9 cellular contexts compared by ENCODE assay signal in the genomic region with DNA sequence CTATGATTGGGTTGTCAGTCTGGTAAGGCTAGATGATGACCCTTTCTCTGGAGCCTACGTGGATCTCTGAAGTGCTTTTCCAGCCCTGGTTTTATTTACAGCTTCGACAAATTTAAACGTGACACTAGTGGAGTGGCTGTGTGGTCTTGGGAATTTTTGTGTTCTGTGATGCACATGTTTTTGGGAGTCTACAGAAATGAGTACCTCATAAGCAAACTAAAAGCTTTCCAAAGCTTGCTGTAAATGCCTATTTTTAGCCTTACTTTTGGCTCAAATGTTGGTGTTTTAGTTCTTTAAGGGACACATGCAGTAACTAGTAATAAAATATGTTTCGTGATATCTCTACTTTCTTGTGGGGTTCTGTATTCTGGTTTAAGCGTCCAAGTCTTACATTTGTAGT. TPM values are rescaled to one million over a fixed set of nuclear protein-coding genes. Genes with fewer than 3 reads are reported as not detected.
A peak's percentile ranks its signal among the peaks of the same experiment; 100 is the strongest.
DNase-seq lines count a peak whose midpoint lies in the region; ATAC-seq and TF ChIP-seq lines count a peak whose summit lies in the region.
"Had no signal": no experiment of that assay in that cellular context is flagged by ENCODE, and none has a peak within 500 bp of the region (broad histone marks: within the 10 kb centered on the region; RNA-seq: fewer than 3 reads in every experiment).

No MANE protein-coding gene starts in this region.

- H3K27me3 ChIP-seq in BLaER1 treated with 17β-estradiol and CSF1 and Interleukin-3, amounts not matched to agents 10 nM and 100 nM, result no peaks in the 10 kb centered on the region
- H3K27me3 ChIP-seq in Loucy (ENCODE audit: insufficient read depth, low read length, poor library complexity, severe bottlenecking) (peaks cover 4% of the 10 kb centered on the region), dorsolateral prefrontal cortex (no peaks in the 10 kb centered on the region)

- H3K9me2 ChIP-seq in Loucy (replicated peaks; ENCODE audit: low read depth, low read length), result no peaks in the 10 kb centered on the region

- intact Hi-C loops in dorsolateral prefrontal cortex (cut with DNase I), result loop anchor here (5.0 to 10.0 kb wide), 5 partner anchors 54 to 314 kb away; a partner anchor contains a TSS

- H2AFZ ChIP-seq in Loucy (ENCODE audit: low read length), result no peak overlapping the region

- H3K79me2 ChIP-seq in Loucy (ENCODE audit: insufficient read depth, low read length), result peaks cover 87% of the 10 kb centered on the region

- H3K4me3 ChIP-seq in BLaER1 treated with 17β-estradiol and CSF1 and Interleukin-3, amounts not matched to agents 10 nM and 100 nM, result peak overlapping the region; percentile 36 to 100 (median 53)
- H3K4me3 ChIP-seq in Loucy (ENCODE audit: low read length, poor library complexity, severe bottlenecking) (peak overlapping the region; percentile 77), dorsolateral prefrontal cortex (peak overlapping the region in 53 of 59 donors; percentile 3 to 99 (median 86))

- H3K9ac ChIP-seq in BLaER1 treated with 17β-estradiol and CSF1 and Interleukin-3, amounts not matched to agents 10 nM and 100 nM, result peak overlapping the region; percentile 42 to 75 (median 63); a peak in 19 of 22 replicates
- peak overlapping the region; percentile 64 for H3K9ac ChIP-seq in Loucy (ENCODE audit: low read depth, low read length, poor library complexity, severe bottlenecking)

- H3K27ac ChIP-seq in BLaER1 treated with 17β-estradiol and CSF1 and Interleukin-3, amounts not matched to agents 10 nM and 100 nM, result peak overlapping the region in 4 of 11 experiments; percentile 14 to 46 (median 42); a peak in 3 of 22 replicates
- peak overlapping the region in 28 of 59 donors; percentile 10 to 58 (median 34) for H3K27ac ChIP-seq in dorsolateral prefrontal cortex

- peaks cover 66% of the 10 kb centered on the region for H3K4me1 Mint-ChIP-seq in neural crest cell

- TF ChIP-seq CTCF in Loucy (conservative IDR thresholded peaks at IDR 0.05; ENCODE audit: low read length) (no peak), dorsolateral prefrontal cortex (IDR thresholded peaks at IDR 0.05 in 54 of 56, conservative IDR thresholded peaks at IDR 0.05 in 2 of 56; ENCODE audit: low read depth in 1 of 56, partially characterized antibody in 56 of 56) (no peak), neural crest cell (conservative IDR thresholded peaks at IDR 0.05) (no peak)

- H3K9me3 ChIP-seq in BLaER1 treated with 17β-estradiol and CSF1 and Interleukin-3, amounts not matched to agents 10 nM and 100 nM (replicated peaks in 1 of 11), result no peaks in the 10 kb centered on the region
- no peaks in the 10 kb centered on the region for H3K9me3 ChIP-seq in Loucy (ENCODE audit: insufficient read depth, low read depth, low read length)

- peaks cover 2% of the 10 kb centered on the region for H3K27me3 Mint-ChIP-seq in neural crest cell (ENCODE audit: low read depth)

- no peak overlapping the region for H3K27ac Mint-ChIP-seq in neural crest cell (ENCODE audit: unreplicated experiment)

- peaks cover 51 to 66% (median 60%) of the 10 kb centered on the region in 10 experiments for H3K4me1 ChIP-seq in BLaER1 treated with 17β-estradiol and CSF1 and Interleukin-3, amounts not matched to agents 10 nM and 100 nM
- H3K4me1 ChIP-seq in Loucy (ENCODE audit: insufficient read depth, low read length, poor library complexity, severe bottlenecking), result peaks cover 25% of the 10 kb centered on the region

- H3K4me2 ChIP-seq in BLaER1 treated with 17β-estradiol and CSF1 and Interleukin-3, amounts not matched to agents 10 nM and 100 nM, result peak overlapping the region; percentile 78 to 97 (median 91)
- H3K4me2 ChIP-seq in Loucy (ENCODE audit: low read depth, low read length, poor library complexity, severe bottlenecking), result peak overlapping the region; percentile 96

- ATAC-seq in GM19351 (IDR thresholded peaks at IDR 0.05; ENCODE audit: unreplicated experiment), result no peak

- no peaks in the 10 kb centered on the region for H3F3A ChIP-seq in Loucy (ENCODE audit: low read depth)

- DNase-seq in dorsolateral prefrontal cortex (no peak), neural crest cell (ENCODE audit: low read depth, low spot score) (no peak), mesenteric fat pad (ENCODE audit: low spot score) (no peak), NAMALWA (ENCODE audit: low spot score) (no peak), iPS-NIHi11 (ENCODE audit: low spot score) (no peak)
- DNase-seq: NCI-H1092 had no signal

- H3K9me3 Mint-ChIP-seq in neural crest cell, result no peaks in the 10 kb centered on the region

- H4K20me1 ChIP-seq in BLaER1 treated with 17β-estradiol and CSF1 and Interleukin-3, amounts not matched to agents 10 nM and 100 nM, result peaks cover 64 to 79% (median 70%) of the 10 kb centered on the region in 11 experiments
- H4K20me1 ChIP-seq in Loucy (ENCODE audit: insufficient read depth, low read length, poor library complexity, severe bottlenecking), result peaks cover 64% of the 10 kb centered on the region

- H3K36me3 Mint-ChIP-seq in neural crest cell (ENCODE audit: low read depth), result no peaks in the 10 kb centered on the region

- H3K36me3 ChIP-seq in BLaER1 treated with 17β-estradiol and CSF1 and Interleukin-3, amounts not matched to agents 10 nM and 100 nM, result peaks cover 0 to 26% (median 13%) of the 10 kb centered on the region in 11 experiments; a peak in 12 of 22 replicates
- no peaks in the 10 kb centered on the region for H3K36me3 ChIP-seq in Loucy (ENCODE audit: insufficient read depth, low read length)

- H3K4me3 Mint-ChIP-seq in neural crest cell, result peak overlapping the region; percentile 95

RNA-seq across cellular contexts. Expression of a gene that starts 3.3 kb away (rescaled TPM):
- total RNA-seq in dorsolateral prefrontal cortex (100 to 1,000 TPM; 151 to 291 (median 236) TPM), neural crest cell (230 and 231 TPM in 2 replicates), mesenteric fat pad (202 TPM)
